ENCODE assay signal across 23 cellular contexts in genomic region chr2:106356291-106356690, GRCh38.
DNase-seq lines count a peak whose midpoint lies in the region; ATAC-seq and TF ChIP-seq lines count a peak whose summit lies in the region.
"Had no signal": no experiment of that assay in that cellular context is flagged by ENCODE, and none has a peak within 500 bp of the region (broad histone marks: within the 10 kb centered on the region; RNA-seq: fewer than 3 reads in every experiment).

No MANE protein-coding gene starts in this region.

- H3K4me1 Mint-ChIP-seq in activated naive CD8-positive, alpha-beta T cell treated with anti-CD3 and anti-CD28 coated beads for 36 hours = peaks cover 10% of the 10 kb centered on the region

- H3K27me3 Mint-ChIP-seq in activated naive CD8-positive, alpha-beta T cell treated with anti-CD3 and anti-CD28 coated beads for 36 hours = peaks cover 9% of the 10 kb centered on the region

- H3K4me3 ChIP-seq in right lobe of liver (no peak overlapping the region), gastroesophageal sphincter (no peak overlapping the region)
- H3K4me3 ChIP-seq: heart right ventricle, lower lobe of right lung, SK-N-MC, uterus had no signal

- TF ChIP-seq EP300 in gastroesophageal sphincter (IDR thresholded peaks at IDR 0.05) = no peak

- H3K36me3 ChIP-seq in right lobe of liver (no peaks in the 10 kb centered on the region), gastroesophageal sphincter (no peaks in the 10 kb centered on the region)
- H3K36me3 ChIP-seq: heart right ventricle, lower lobe of right lung, uterus, WERI-Rb-1 had no signal

- no peaks in the 10 kb centered on the region for H3K9me3 Mint-ChIP-seq in activated naive CD8-positive, alpha-beta T cell treated with anti-CD3 and anti-CD28 coated beads for 36 hours

- H3K27ac ChIP-seq in right lobe of liver (no peak overlapping the region), gastroesophageal sphincter (no peak overlapping the region)
- H3K27ac ChIP-seq: heart right ventricle, lower lobe of right lung, SK-N-MC, uterus, WERI-Rb-1 had no signal

- peaks cover 0 to 9% (median 0%) of the 10 kb centered on the region in 4 donors for H3K4me1 ChIP-seq in right lobe of liver
- no peaks in the 10 kb centered on the region for H3K4me1 ChIP-seq in gastroesophageal sphincter
- H3K4me1 ChIP-seq: lower lobe of right lung, uterus had no signal

- no peak overlapping the region for H3K27ac Mint-ChIP-seq in activated naive CD8-positive, alpha-beta T cell treated with anti-CD3 and anti-CD28 coated beads for 36 hours

- no peak overlapping the region for H3K4me3 Mint-ChIP-seq in activated naive CD8-positive, alpha-beta T cell treated with anti-CD3 and anti-CD28 coated beads for 36 hours

- WGBS in right lobe of liver (ENCODE audit: insufficient coverage, low coverage, low lambda C conversion rate, missing lambda C conversion rate) = 21% methylated on average over 2 of the region's 2 CpGs
- WGBS in gastroesophageal sphincter (ENCODE audit: low coverage in 1 of 2), 2 donors = 3 to 11% methylated on average over 2 of the region's 2 CpGs

- ATAC-seq in GM18502 (IDR thresholded peaks at IDR 0.05; ENCODE audit: poor library complexity, unreplicated experiment) (peak; percentile 37), GM21576 (IDR thresholded peaks at IDR 0.05; ENCODE audit: unreplicated experiment) (peak; percentile 58), HG03432 (IDR thresholded peaks at IDR 0.05; ENCODE audit: unreplicated experiment) (peak; percentile 56), right lobe of liver (peak; percentile 43 to 74 (median 64)), gastroesophageal sphincter (no peak), HG03095 (IDR thresholded peaks at IDR 0.05; ENCODE audit: unreplicated experiment) (no peak)
- ATAC-seq: heart right ventricle, lower lobe of right lung had no signal

- intact Hi-C loops in right lobe of liver (cut with DNase I) = no loop called here

- no peaks in the 10 kb centered on the region for H3K36me3 Mint-ChIP-seq in activated naive CD8-positive, alpha-beta T cell treated with anti-CD3 and anti-CD28 coated beads for 36 hours

- DNase-seq in right lobe of liver = no peak
- no peak for DNase-seq in activated naive CD8-positive, alpha-beta T cell treated with anti-CD3 and anti-CD28 coated beads for 36 hours
- DNase-seq in hepatic stellate cell (ENCODE audit: low spot score) = no peak
- DNase-seq: activated CD4-positive, alpha-beta T cell treated with anti-CD3 and anti-CD28 coated beads, Interleukin-2, amount 50 U/mL, for 4 hours; activated gamma-delta T cell; dermis blood vessel endothelial cell; GF-D8; GOT3; heart right ventricle; lower lobe of right lung; NCI-H1417 treated with DMSO at 0.1 percent for 48 hours; NCI-H524 treated with DMSO at 0.1 percent for 48 hours; nucleus accumbens; stimulated activated CD4-positive, alpha-beta T cell treated with anti-CD3 and anti-CD28 coated beads, Interleukin-15, amount 100 ng/mL, for 24 hours; substantia nigra; uterus; WERI-Rb-1 had no signal

- H3K9me3 ChIP-seq in right lobe of liver (no peaks in the 10 kb centered on the region), gastroesophageal sphincter (no peaks in the 10 kb centered on the region)
- H3K9me3 ChIP-seq: heart right ventricle, lower lobe of right lung, uterus had no signal

- TF ChIP-seq POLR2A in right lobe of liver (IDR thresholded peaks at IDR 0.05) = no peak
- TF ChIP-seq POLR2A in gastroesophageal sphincter (IDR thresholded peaks at IDR 0.05) = no peak

- TF ChIP-seq CTCF in right lobe of liver (IDR thresholded peaks at IDR 0.05) (no peak), gastroesophageal sphincter (IDR thresholded peaks at IDR 0.05) (no peak)

- H3K27me3 ChIP-seq in right lobe of liver (no peaks in the 10 kb centered on the region), gastroesophageal sphincter (no peaks in the 10 kb centered on the region)
- H3K27me3 ChIP-seq: uterus had no signal

Comparison
In these comparisons a context has a peak if more than half of its experiments do, and no peak if none do; other contexts are left out.
1. ATAC-seq: peak in GM18502 (single experiment), GM21576 (single experiment), HG03432 (single experiment) and right lobe of liver (4 of 4); none in gastroesophageal sphincter (single experiment) and HG03095 (single experiment).